Comparison of ENCODE assay signal across 13 cellular contexts in genomic region chr15:100764778-100765457, GRCh38.
DNase-seq lines count a peak whose midpoint lies in the region; ATAC-seq, FAIRE-seq and TF ChIP-seq lines count a peak whose summit lies in the region.
"Had no signal": no experiment of that assay in that cellular context is flagged by ENCODE, and none has a peak within 500 bp of the region (broad histone marks: within the 10 kb centered on the region; RNA-seq: fewer than 3 reads in every experiment).

No MANE protein-coding gene starts in this region.

- H3K4me1 ChIP-seq in endothelial cell of umbilical vein (ENCODE audit: control insufficient read depth, extremely low read depth, insufficient read depth, low read length): peaks cover under 1% of the 10 kb centered on the region
- H3K4me1 ChIP-seq in HAP-1: no peaks in the 10 kb centered on the region

- no peak overlapping the region for H3K9ac ChIP-seq in endothelial cell of umbilical vein (replicated peaks; ENCODE audit: extremely low read depth, insufficient read depth, low read length)

- no peaks in the 10 kb centered on the region for H3K36me3 ChIP-seq in endothelial cell of umbilical vein (ENCODE audit: control insufficient read depth in 2 of 2, extremely low read depth in 1 of 2, insufficient read depth in 2 of 2, low read length in 2 of 2)
- H3K36me3 ChIP-seq in HAP-1 (replicated peaks): no peaks in the 10 kb centered on the region

- CTCF ChIA-PET in endothelial cell of umbilical vein (lab: Charles Lee): interaction anchor here (0.6 to 1.7 kb wide), 2 partner anchors 81 to 244 kb away, joined by 3 to 7 read pairs; no protein-coding TSS in a partner anchor

- intact Hi-C loops in endothelial cell of umbilical vein (cut with micrococcal nuclease): no loop called here

- no peak for FAIRE-seq in endothelial cell of umbilical vein (lab: Jason Lieb, UNC)

- in situ Hi-C loops in HAP-1 (cut with MboI; ENCODE audit: low sequenced_read_pairs): no loop called here

- H3K9me3 ChIP-seq in endothelial cell of umbilical vein (replicated peaks; ENCODE audit: control insufficient read depth, insufficient read depth, low read length): no peaks in the 10 kb centered on the region
- no peaks in the 10 kb centered on the region for H3K9me3 ChIP-seq in HAP-1

- DNase-seq in ELF-1 (ENCODE audit: low read depth, low spot score) (peak; percentile 35), NCI-H2081 (lab: John Stamatoyannopoulos, UW) (peak; percentile 12 to 67), endothelial cell of umbilical vein (ENCODE audit: low read depth, low spot score) (peak; percentile 7), renal cortical epithelial cell (ENCODE audit: low read depth) (peak; percentile 20), HAP-1 (ENCODE audit: low spot score in 2 of 2) (no peak)
- DNase-seq in effector memory CD8-positive, alpha-beta T cell: no peak
- DNase-seq: activated naive CD8-positive, alpha-beta T cell treated with anti-CD3 and anti-CD28 coated beads, Interleukin-2, amount 50 U/mL, for 24 hours; NCI-H1436 treated with DMSO at 0.1 percent for 48 hours; SHP77 treated with DMSO at 0.1 percent for 48 hours had no signal

- H3K27me3 ChIP-seq in endothelial cell of umbilical vein (ENCODE audit: control insufficient read depth in 2 of 2, insufficient read depth in 2 of 2, low read length in 2 of 2) (no peaks in the 10 kb centered on the region), HAP-1 (ENCODE audit: low read depth) (peaks cover under 1% of the 10 kb centered on the region; the same call in 1 of the 2 replicates)

- H2AFZ ChIP-seq in endothelial cell of umbilical vein (ENCODE audit: low read depth, low read length): no peak overlapping the region

- POLR2A ChIA-PET in endothelial cell of umbilical vein (lab: Charles Lee): no interaction called here

- no peak for TF ChIP-seq CTCF in endothelial cell of umbilical vein (IDR thresholded peaks at IDR 0.05; ENCODE audit: extremely low read depth in 1 of 2, insufficient read depth in 1 of 2, low read depth in 1 of 2, low read length in 2 of 2)

- no peak overlapping the region for H3K4me3 Mint-ChIP-seq in effector memory CD8-positive, alpha-beta T cell
- H3K4me3 Mint-ChIP-seq: activated naive CD8-positive, alpha-beta T cell treated with anti-CD3 and anti-CD28 coated beads, Interleukin-2, amount 50 U/mL, for 24 hours; mesothelial cell of epicardium; stimulated activated memory B cell treated with anti-CD40 and anti-IgM and Interleukin-4, amounts not matched to agents 10 μg/mL and 1 μg/mL and 100 μg/mL, for 72 hours had no signal

- no peaks in the 10 kb centered on the region for H3K79me2 ChIP-seq in endothelial cell of umbilical vein (ENCODE audit: control insufficient read depth, insufficient read depth, low read length)

- no peak overlapping the region for H3K4me3 ChIP-seq in endothelial cell of umbilical vein (replicated peaks in 1 of 3; ENCODE audit: insufficient read depth in 1 of 3, low read depth in 1 of 3, low read length in 3 of 3)
- H3K4me3 ChIP-seq in HAP-1: no peak overlapping the region

- no peak overlapping the region for H3K27ac ChIP-seq in endothelial cell of umbilical vein (ENCODE audit: insufficient read depth, low read depth, low read length)

- no peaks in the 10 kb centered on the region for H3K9me3 Mint-ChIP-seq in effector memory CD8-positive, alpha-beta T cell
- H3K9me3 Mint-ChIP-seq: activated naive CD8-positive, alpha-beta T cell treated with anti-CD3 and anti-CD28 coated beads, Interleukin-2, amount 50 U/mL, for 24 hours; mesothelial cell of epicardium; stimulated activated memory B cell treated with anti-CD40 and anti-IgM and Interleukin-4, amounts not matched to agents 10 μg/mL and 1 μg/mL and 100 μg/mL, for 72 hours had no signal

- dilution Hi-C loops in endothelial cell of umbilical vein (cut with MboI; ENCODE audit: extremely low pct_ligation_motif_present, low sequenced_read_pairs): no loop called here

- no peak overlapping the region for H3K4me2 ChIP-seq in endothelial cell of umbilical vein (ENCODE audit: insufficient read depth, low read length)

- no TSS peak for BruUV-seq in endothelial cell of umbilical vein (replicated peaks; lab: Mats Ljungman, UMichigan)

- no peak for ATAC-seq in GM19452 (IDR thresholded peaks at IDR 0.05; ENCODE audit: unreplicated experiment)
- no peak for ATAC-seq in effector memory CD8-positive, alpha-beta T cell (replicated peaks)
- ATAC-seq: activated naive CD8-positive, alpha-beta T cell treated with anti-CD3 and anti-CD28 coated beads, Interleukin-2, amount 50 U/mL, for 24 hours; esophagus mucosa; stimulated activated memory B cell treated with anti-CD40 and anti-IgM and Interleukin-4, amounts not matched to agents 10 μg/mL and 1 μg/mL and 100 μg/mL, for 72 hours had no signal

- H3K4me1 Mint-ChIP-seq in effector memory CD8-positive, alpha-beta T cell (ENCODE audit: low read depth in 2 of 2): no peaks in the 10 kb centered on the region
- H3K4me1 Mint-ChIP-seq: activated naive CD8-positive, alpha-beta T cell treated with anti-CD3 and anti-CD28 coated beads, Interleukin-2, amount 50 U/mL, for 24 hours; stimulated activated memory B cell treated with anti-CD40 and anti-IgM and Interleukin-4, amounts not matched to agents 10 μg/mL and 1 μg/mL and 100 μg/mL, for 72 hours had no signal

- H3K27me3 Mint-ChIP-seq in effector memory CD8-positive, alpha-beta T cell: peaks cover 28 to 76% of the 10 kb centered on the region in 2 donors

- no peaks in the 10 kb centered on the region for H3K9me1 ChIP-seq in endothelial cell of umbilical vein (replicated peaks; ENCODE audit: control insufficient read depth, extremely low read depth, insufficient read depth, low read length)

- H3K27ac Mint-ChIP-seq in effector memory CD8-positive, alpha-beta T cell: no peak overlapping the region
- H3K27ac Mint-ChIP-seq: activated naive CD8-positive, alpha-beta T cell treated with anti-CD3 and anti-CD28 coated beads, Interleukin-2, amount 50 U/mL, for 24 hours; mesothelial cell of epicardium; stimulated activated memory B cell treated with anti-CD40 and anti-IgM and Interleukin-4, amounts not matched to agents 10 μg/mL and 1 μg/mL and 100 μg/mL, for 72 hours had no signal

- no peak for TF ChIP-seq POLR2A in endothelial cell of umbilical vein (IDR thresholded peaks at IDR 0.05; ENCODE audit: low read depth, low read length)

- no peaks in the 10 kb centered on the region for H4K20me1 ChIP-seq in endothelial cell of umbilical vein (replicated peaks; ENCODE audit: control insufficient read depth, extremely low read depth, insufficient read depth, low read length)

- H3K36me3 Mint-ChIP-seq in effector memory CD8-positive, alpha-beta T cell (ENCODE audit: insufficient read depth): peaks cover 3% of the 10 kb centered on the region
- H3K36me3 Mint-ChIP-seq: mesothelial cell of epicardium; stimulated activated memory B cell treated with anti-CD40 and anti-IgM and Interleukin-4, amounts not matched to agents 10 μg/mL and 1 μg/mL and 100 μg/mL, for 72 hours had no signal

TF ChIP-seq in endothelial cell of umbilical vein, 7 proteins besides CTCF, POLR2A, EP300 and RAD21:
- TF ChIP-seq EZH2 (IDR thresholded peaks at IDR 0.05; ENCODE audit: borderline replicate concordance, low read depth, low read length, severe bottlenecking) (no peak), MYC (IDR thresholded peaks at IDR 0.05; ENCODE audit: low read depth, low read length) (no peak), POLR2AphosphoS5 (IDR thresholded peaks at IDR 0.05; ENCODE audit: insufficient read depth, low read depth, low read length) (no peak), JUN (IDR thresholded peaks at IDR 0.05; ENCODE audit: borderline replicate concordance, insufficient read depth, insufficient read length, low read depth) (no peak), GATA2 (IDR thresholded peaks at IDR 0.05; ENCODE audit: insufficient read depth, insufficient read length, low read depth, low read length) (no peak), FOS (IDR thresholded peaks at IDR 0.05; ENCODE audit: borderline replicate concordance, insufficient read depth, low read length) (no peak)
- TF ChIP-seq, protein P1, sequence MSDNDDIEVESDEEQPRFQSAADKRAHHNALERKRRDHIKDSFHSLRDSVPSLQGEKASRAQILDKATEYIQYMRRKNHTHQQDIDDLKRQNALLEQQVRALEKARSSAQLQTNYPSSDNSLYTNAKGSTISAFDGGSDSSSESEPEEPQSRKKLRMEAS (IDR thresholded peaks at IDR 0.05; ENCODE audit: insufficient read depth, insufficient read length): no peak

Comparison
In these comparisons a context has a peak if more than half of its experiments do, and no peak if none do; other contexts are left out.
1. DNase-seq: peak in ELF-1 (single experiment), NCI-H2081 (2 of 2), endothelial cell of umbilical vein (single experiment) and renal cortical epithelial cell (single experiment); none in effector memory CD8-positive, alpha-beta T cell (0 of 3) and HAP-1 (0 of 2).